22 cellular contexts compared by ENCODE assay signal in the genomic region with DNA sequence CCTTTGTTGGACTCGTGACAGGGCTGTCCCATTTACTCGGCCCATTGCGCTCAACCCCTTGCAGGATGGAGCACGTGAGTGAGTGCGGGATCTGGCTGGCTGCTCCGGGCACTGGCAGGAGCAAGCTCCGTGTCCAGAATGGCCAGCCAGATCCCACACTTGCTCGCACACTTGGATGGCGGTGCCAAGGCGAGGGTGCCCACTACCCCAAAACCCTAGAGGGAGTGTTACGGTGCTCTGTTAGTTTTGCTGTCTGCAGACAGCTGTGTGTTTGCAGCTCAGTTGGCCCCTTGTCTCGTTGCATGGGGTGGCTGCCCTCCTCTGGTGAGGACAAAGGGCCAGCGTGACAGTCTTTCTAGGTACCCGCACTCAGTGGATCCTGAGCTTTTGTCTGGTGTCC. TPM values are rescaled to one million over a fixed set of nuclear protein-coding genes. Genes with fewer than 3 reads are reported as not detected.
DNase-seq lines count a peak whose midpoint lies in the region; ATAC-seq, FAIRE-seq and TF ChIP-seq lines count a peak whose summit lies in the region.
"Had no signal": no experiment of that assay in that cellular context is flagged by ENCODE, and none has a peak within 500 bp of the region (broad histone marks: within the 10 kb centered on the region; RNA-seq: fewer than 3 reads in every experiment).

No MANE protein-coding gene starts in this region.

- H3K23me2 ChIP-seq in H1 (ENCODE audit: low read depth, low read length) = no peaks in the 10 kb centered on the region

- H2AFZ ChIP-seq in K562 (ENCODE audit: low read depth, low read length) = no peak overlapping the region
- no peak overlapping the region for H2AFZ ChIP-seq in H1 (ENCODE audit: low read length)
- H2AFZ ChIP-seq in trophoblast cell (ENCODE audit: insufficient read depth, low read length, poor library complexity) = no peak overlapping the region
- H2AFZ ChIP-seq in SK-N-SH (ENCODE audit: low read depth) = no peak overlapping the region

- TF ChIP-seq CTCF in K562 (IDR thresholded peaks at IDR 0.05 in 2 of 3, conservative IDR thresholded peaks at IDR 0.05 in 1 of 3; ENCODE audit: insufficient read depth in 2 of 3, low read depth in 1 of 3, low read length in 3 of 3) = no peak
- TF ChIP-seq CTCF in H1 (IDR thresholded peaks at IDR 0.05; ENCODE audit: control extremely low read depth in 1 of 3, insufficient read depth in 1 of 3, low read depth in 1 of 3, low read length in 3 of 3) = no peak
- no peak for TF ChIP-seq CTCF in SK-N-SH (IDR thresholded peaks at IDR 0.05)

- peaks cover 17 to 41% of the 10 kb centered on the region in 2 experiments for H3K27me3 ChIP-seq in K562 (ENCODE audit: control insufficient read depth in 2 of 2, insufficient read depth in 2 of 2, low read length in 2 of 2)
- H3K27me3 ChIP-seq in H1 (replicated peaks in 1 of 4; ENCODE audit: control insufficient read depth in 3 of 4, extremely low read depth in 1 of 4, insufficient read depth in 3 of 4, low read length in 3 of 4) = no peaks in the 10 kb centered on the region
- no peaks in the 10 kb centered on the region for H3K27me3 ChIP-seq in trophoblast cell (ENCODE audit: insufficient read depth, low read length)
- no peaks in the 10 kb centered on the region for H3K27me3 ChIP-seq in SK-N-SH (ENCODE audit: insufficient read depth)
- H3K27me3 ChIP-seq: BE2C, BLaER1 had no signal

- CTCF ChIA-PET in K562 (lab: Yijun Ruan, JAX; ENCODE audit: low intra/inter-chr PET ratio) = no interaction called here
- CTCF ChIA-PET in H1 (lab: Charles Lee; ENCODE audit: partially characterized antibody) = no interaction called here
- CTCF ChIA-PET in SK-N-SH (lab: Yijun Ruan, JAX) = interaction anchor here (1.7 kb wide), 1 partner anchor 10 kb away, joined by 5 read pairs; no protein-coding TSS in a partner anchor

- H3K9me3 ChIP-seq in K562 (replicated peaks; ENCODE audit: control insufficient read depth, insufficient read depth, low read depth, low read length) (no peaks in the 10 kb centered on the region), H1 (ENCODE audit: insufficient read depth in 2 of 2, low read depth in 1 of 2, low read length in 1 of 2) (peaks cover 0 to 3% of the 10 kb centered on the region in 2 experiments; a peak in 1 of 4 replicates), trophoblast cell (ENCODE audit: insufficient read depth, low read depth, low read length) (peaks cover 3% of the 10 kb centered on the region), SK-N-SH (no peaks in the 10 kb centered on the region)
- H3K9me3 ChIP-seq: BE2C had no signal

- H3K4ac ChIP-seq in H1 (replicated peaks; ENCODE audit: insufficient read length, low read depth, low read length) = no peak overlapping the region
- no peak overlapping the region for H3K4ac ChIP-seq in trophoblast cell (ENCODE audit: low read depth, low read length)

- H2BK5ac ChIP-seq in H1 (ENCODE audit: low read depth, low read length) = no peak overlapping the region
- H2BK5ac ChIP-seq in trophoblast cell (ENCODE audit: low read depth, low read length, poor library complexity) = no peak overlapping the region

- H3K9me2 ChIP-seq in SK-N-SH = no peaks in the 10 kb centered on the region

- no peaks in the 10 kb centered on the region for H3K79me2 ChIP-seq in K562 (ENCODE audit: control insufficient read depth, insufficient read depth, low read length)
- H3K79me2 ChIP-seq in H1 (ENCODE audit: control insufficient read depth in 1 of 2, insufficient read depth in 2 of 2, low read length in 2 of 2) = no peaks in the 10 kb centered on the region
- no peaks in the 10 kb centered on the region for H3K79me2 ChIP-seq in trophoblast cell (ENCODE audit: control insufficient read depth, insufficient read depth, low read length, poor library complexity)
- no peaks in the 10 kb centered on the region for H3K79me2 ChIP-seq in SK-N-SH (ENCODE audit: insufficient read depth)

- no peak overlapping the region for H3K56ac ChIP-seq in H1 (replicated peaks; ENCODE audit: insufficient read length, low read depth, low read length)

- H2BK12ac ChIP-seq in H1 (ENCODE audit: low read depth, low read length) = no peak overlapping the region
- H2BK12ac ChIP-seq in trophoblast cell (ENCODE audit: low read length) = no peak overlapping the region

- intact Hi-C loops in K562 (cut with micrococcal nuclease) = loop anchor here (10.0 kb wide), 1 partner anchor 104 kb away; a partner anchor contains a TSS

- H3K4me3 ChIP-seq in K562 = no peak overlapping the region
- H3K4me3 ChIP-seq in H1 (ENCODE audit: extremely low read depth in 1 of 4, insufficient read depth in 2 of 4, low read depth in 3 of 4, low read length in 4 of 4) = no peak overlapping the region
- H3K4me3 ChIP-seq in trophoblast cell (ENCODE audit: low read depth, low read length) = peak overlapping the region; percentile 7
- no peak overlapping the region for H3K4me3 ChIP-seq in SK-N-SH (ENCODE audit: low read depth in 2 of 2, low read length in 1 of 2)
- H3K4me3 ChIP-seq: BLaER1 had no signal

- no peak overlapping the region for H2BK20ac ChIP-seq in H1 (ENCODE audit: low read length)

- H4K8ac ChIP-seq in H1 (ENCODE audit: extremely low read depth, insufficient read depth, low read length) = 0 out of 2 replicates have a peak overlapping the region, but pooled peaks have one; percentile 51
- no peak overlapping the region for H4K8ac ChIP-seq in trophoblast cell (ENCODE audit: low read depth, low read length)

- H3K36me3 ChIP-seq in K562 (ENCODE audit: control insufficient read depth, insufficient read depth, low read length) (no peaks in the 10 kb centered on the region), H1 (ENCODE audit: control insufficient read depth in 2 of 4, insufficient read depth in 4 of 4, low read length in 3 of 4) (no peaks in the 10 kb centered on the region), trophoblast cell (ENCODE audit: control insufficient read depth in 1 of 2, insufficient read depth in 2 of 2, low read length in 2 of 2) (no peaks in the 10 kb centered on the region), SK-N-SH (replicated peaks in 1 of 2; ENCODE audit: control insufficient read depth in 1 of 2, insufficient read depth in 2 of 2, low read length in 1 of 2) (no peaks in the 10 kb centered on the region)
- H3K36me3 ChIP-seq: BE2C, BLaER1 had no signal

- BruUV-seq in K562 (replicated peaks; lab: Mats Ljungman, UMichigan) = no TSS peak

- FAIRE-seq in K562 (lab: Jason Lieb, UNC) (no peak), H1 (lab: Jason Lieb, UNC) (no peak)
- FAIRE-seq: A204.1, G401.6, GM12891, GM19239 had no signal

- H4K91ac ChIP-seq in H1 (replicated peaks; ENCODE audit: insufficient read length, low read length) (no peak overlapping the region), trophoblast cell (ENCODE audit: low read depth, low read length) (no peak overlapping the region)

- no peak for TF ChIP-seq EP300 in K562 (IDR thresholded peaks at IDR 0.05; ENCODE audit: low read length)
- no peak for TF ChIP-seq EP300 in H1 (IDR thresholded peaks at IDR 0.05; ENCODE audit: borderline replicate concordance in 1 of 2, low read depth in 2 of 2, low read length in 2 of 2)
- TF ChIP-seq EP300 in SK-N-SH (IDR thresholded peaks at IDR 0.05; ENCODE audit: borderline replicate concordance in 1 of 2, low read depth in 1 of 2, low read length in 1 of 2) = no peak

- no peaks in the 10 kb centered on the region for H3K9me1 ChIP-seq in K562 (ENCODE audit: control insufficient read depth, insufficient read depth, low read length)

- no peak for ATAC-seq in K562

- H3K27ac ChIP-seq in K562 (ENCODE audit: extremely low read depth, low read depth, low read length) = no peak overlapping the region
- no peak overlapping the region for H3K27ac ChIP-seq in H1 (ENCODE audit: low read depth, low read length)
- H3K27ac ChIP-seq in trophoblast cell (ENCODE audit: low read depth, low read length) = no peak overlapping the region
- no peak overlapping the region for H3K27ac ChIP-seq in SK-N-SH (ENCODE audit: low read depth in 2 of 2, low read length in 1 of 2)
- H3K27ac ChIP-seq: BLaER1 had no signal

- no peak overlapping the region for H4K12ac ChIP-seq in trophoblast cell (ENCODE audit: low read depth, low read length)

- H3K23ac ChIP-seq in H1 (ENCODE audit: insufficient read length) (no peak overlapping the region), trophoblast cell (ENCODE audit: low read length) (no peak overlapping the region)

- H4K5ac ChIP-seq in H1 (ENCODE audit: insufficient read length, low read depth, low read length) = no peak overlapping the region

- no peak overlapping the region for H3K18ac ChIP-seq in H1 (ENCODE audit: extremely low read depth, low read length)
- no peak overlapping the region for H3K18ac ChIP-seq in trophoblast cell (ENCODE audit: low read length)

- in situ Hi-C loops in K562 (cut with MboI) = no loop called here

- H3K79me1 ChIP-seq in H1 (ENCODE audit: low read depth, low read length) = no peaks in the 10 kb centered on the region
- H3K79me1 ChIP-seq in trophoblast cell (ENCODE audit: low read length) = no peaks in the 10 kb centered on the region

- H2AK5ac ChIP-seq in H1 (ENCODE audit: low read depth, low read length) (no peak overlapping the region), trophoblast cell (ENCODE audit: low read length) (no peak overlapping the region)

- H3F3A ChIP-seq in SK-N-SH (replicated peaks; ENCODE audit: insufficient read depth) = no peaks in the 10 kb centered on the region

- no peak for DNase-seq in K562 (ENCODE audit: extremely low read depth in 1 of 4, low spot score in 3 of 4)
- no peak for DNase-seq in H1 (ENCODE audit: low read depth in 1 of 2, low spot score in 2 of 2)
- DNase-seq in trophoblast cell = no peak
- no peak for DNase-seq in DMS 273 treated with DMSO at 0.1 percent for 48 hours (lab: John Stamatoyannopoulos, UW)
- no peak for DNase-seq in SK-N-SH
- no peak for DNase-seq in NCI-H69 (lab: John Stamatoyannopoulos, UW)
- DNase-seq in stimulated activated CD4-positive, alpha-beta T cell treated with anti-CD3 and anti-CD28 coated beads, Interleukin-4, amount 100 ng/mL, for 4 hours = no peak
- DNase-seq: 8988T; ACHN; BE2C; C1 segment of cervical spinal cord; CD4-positive, alpha-beta memory T cell; CD4-positive, CD25-positive, alpha-beta regulatory T cell; CD8-positive, alpha-beta memory T cell; COR-L47; DMS79 treated with DMSO at 0.1 percent for 48 hours; GF-D8 had no signal

- POLR2A ChIA-PET in K562 (lab: Yijun Ruan, JAX) (no interaction called here), H1 (lab: Charles Lee; ENCODE audit: partially characterized antibody) (no interaction called here), SK-N-SH (lab: Yijun Ruan, JAX) (interaction anchor here (0.6 kb wide), 1 partner anchor 92 kb away, joined by 3 read pairs; no protein-coding TSS in a partner anchor)

- H2BK15ac ChIP-seq in H1 (ENCODE audit: low read length) = no peak overlapping the region

- H3K9ac ChIP-seq in K562 (ENCODE audit: insufficient read depth in 1 of 2, low read depth in 2 of 2, low read length in 2 of 2) (peak overlapping the region in 1 of 2 experiments; percentile 61; a peak in 1 of 4 replicates), H1 (replicated peaks in 1 of 4; ENCODE audit: extremely low read depth in 1 of 4, low read depth in 3 of 4, low read length in 3 of 4) (no peak overlapping the region), trophoblast cell (ENCODE audit: low read length) (no peak overlapping the region), SK-N-SH (no peak overlapping the region)
- H3K9ac ChIP-seq: BLaER1 had no signal

- no peak for TF ChIP-seq RAD21 in K562 (CRISPR knock-in tag; conservative IDR thresholded peaks at IDR 0.05 in 1 of 2, IDR thresholded peaks at IDR 0.05 in 1 of 2)
- no peak for TF ChIP-seq RAD21 in H1 (IDR thresholded peaks at IDR 0.05 in 1 of 2, conservative IDR thresholded peaks at IDR 0.05 in 1 of 2; ENCODE audit: low read depth in 2 of 2, low read length in 2 of 2)
- TF ChIP-seq RAD21 in SK-N-SH (IDR thresholded peaks at IDR 0.05; ENCODE audit: low read length) = no peak

- H3K4me2 ChIP-seq in K562 (ENCODE audit: insufficient read depth, low read length) = no peak overlapping the region
- H3K4me2 ChIP-seq in H1 (ENCODE audit: insufficient read depth in 1 of 2, low read depth in 2 of 2, low read length in 2 of 2) = no peak overlapping the region
- no peak overlapping the region for H3K4me2 ChIP-seq in trophoblast cell (ENCODE audit: low read length)
- H3K4me2 ChIP-seq in SK-N-SH = no peak overlapping the region
- H3K4me2 ChIP-seq: BLaER1 had no signal

- H3K14ac ChIP-seq in H1 (ENCODE audit: insufficient read length) (no peak overlapping the region), trophoblast cell (ENCODE audit: low read length) (no peak overlapping the region)

- WGBS in K562 (ENCODE audit: insufficient coverage, low coverage, missing lambda C conversion rate) = 1% methylated on average over 14 of the region's 14 CpGs
- 89% methylated on average over 14 of the region's 14 CpGs; no CpG with 5 or more reads in 1 of the 2 experiments for WGBS in H1 (ENCODE audit: extremely low coverage in 1 of 2, insufficient coverage in 1 of 2, insufficient read length in 1 of 2, insufficient replicate concordance in 2 of 2, low coverage in 1 of 2, low lambda C conversion rate in 2 of 2, missing lambda C conversion rate in 1 of 2), 2 experiments
- WGBS in trophoblast cell (ENCODE audit: extremely low coverage, insufficient coverage, insufficient read length) = no CpG with 5 or more reads among the region's 14 CpGs
- 71% methylated on average over 11 of the region's 14 CpGs for WGBS in SK-N-SH (ENCODE audit: low lambda C conversion rate)

- H2BK120ac ChIP-seq in H1 (replicated peaks; ENCODE audit: low read depth, low read length) (no peak overlapping the region), trophoblast cell (ENCODE audit: insufficient read depth, low read length, poor library complexity) (no peak overlapping the region)

- TF ChIP-seq POLR2A in K562 (conservative IDR thresholded peaks at IDR 0.05) (no peak), H1 (IDR thresholded peaks at IDR 0.05; ENCODE audit: control extremely low read depth in 1 of 2, low read depth in 2 of 2, low read length in 2 of 2) (no peak)

- H3K4me1 ChIP-seq in K562 (replicated peaks in 1 of 2; ENCODE audit: control insufficient read depth in 2 of 2, insufficient read depth in 2 of 2, low read length in 2 of 2) (peaks cover 0 to 4% of the 10 kb centered on the region in 2 experiments; a peak in 2 of 5 replicates), H1 (replicated peaks in 1 of 4; ENCODE audit: control insufficient read depth in 3 of 4, insufficient read depth in 4 of 4, low read length in 3 of 4) (no peaks in the 10 kb centered on the region; a peak in 1 of 7 replicates), trophoblast cell (ENCODE audit: control insufficient read depth in 1 of 2, insufficient read depth in 2 of 2, low read length in 2 of 2) (no peaks in the 10 kb centered on the region), SK-N-SH (ENCODE audit: control insufficient read depth in 1 of 2, insufficient read depth in 2 of 2, low read depth in 1 of 2, low read length in 1 of 2) (no peaks in the 10 kb centered on the region)
- H3K4me1 ChIP-seq: BE2C, BLaER1 had no signal

- H4K20me1 ChIP-seq in K562 (replicated peaks; ENCODE audit: control insufficient read depth, insufficient read depth, low read length) (no peaks in the 10 kb centered on the region), H1 (replicated peaks in 1 of 2; ENCODE audit: control insufficient read depth in 1 of 2, insufficient read depth in 2 of 2, low read length in 2 of 2) (no peaks in the 10 kb centered on the region), SK-N-SH (ENCODE audit: insufficient read depth) (no peaks in the 10 kb centered on the region)
- H4K20me1 ChIP-seq: BLaER1 had no signal

RNA-seq across cellular contexts. Expression of a gene that starts 34.2 kb away (rescaled TPM):
- total RNA-seq in K562 (2011; cell fraction: chromatin; rRNA removed; ENCODE audit: low replicate concordance) = 4.8 and 7.6 TPM in 2 replicates
- total RNA-seq in K562 (2011; cell fraction: nucleolus; rRNA removed) = 4.8 and 5.1 TPM in 2 replicates
- 5.8 and 8.5 TPM in 2 replicates for total RNA-seq in K562 (2011; cell fraction: nucleoplasm; rRNA removed)
- total RNA-seq in K562 (2014; rRNA removed) = 2.7 and 3.2 TPM in 2 replicates
- total RNA-seq in K562 (2014; rRNA removed; fragmentation: Illumina TruSeq; extraction: Trizol) = 4.1 and 4.3 TPM in 2 replicates
- 3.7 and 4.3 TPM in 2 replicates for total RNA-seq in K562 (2015; rRNA removed; fragmentation: Illumina TruSeq; extraction: Trizol)
- total RNA-seq in K562 (2021) = 1.9 and 3.5 TPM in 2 replicates
- polyA plus RNA-seq in K562 (2011; rRNA removed) = 5.5 and 5.9 TPM in 2 replicates
- polyA plus RNA-seq in K562 (2011; cell fraction: cytosol; rRNA removed) = 4.7 and 4.9 TPM in 2 replicates
- 2.3 and 3.1 TPM in 2 replicates for polyA plus RNA-seq in K562 (2011; cell fraction: nucleus; rRNA removed)
- 2.6 and 6.6 TPM in 2 replicates for polyA plus RNA-seq in K562 (2012)
- polyA plus RNA-seq in K562 (2014; fragmentation: Illumina TruSeq; extraction: Trizol) = 4.1 and 4.2 TPM in 2 replicates
- polyA plus RNA-seq in K562 (2014; fragmentation: Nextera tagmentation; extraction: Ambion mirVana) = 1 to 10 TPM; 6.1 to 6.5 TPM
- polyA plus RNA-seq in K562 (2014; rRNA removed) = 3.2 and 3.7 TPM in 2 replicates
- 1.4 and 1.7 TPM in 2 replicates for polyA minus RNA-seq in K562 (2011; rRNA and poly(A)+ RNA removed)
- 1.3 and 1.7 TPM in 2 replicates for polyA minus RNA-seq in K562 (2011; cell fraction: cytosol; rRNA and poly(A)+ RNA removed)
- 1.3 and 2.7 TPM in 2 replicates for polyA minus RNA-seq in K562 (2011; cell fraction: nucleus; rRNA and poly(A)+ RNA removed)
- total RNA-seq in H1 (2021; fragmentation: NEBNext Ultra II Directional; extraction: Animal tissue kit (Norgen Biotek cat#: 25700)) = 1.9 TPM in 2 replicates
- 1.9 and 2.5 TPM in 2 replicates for polyA plus RNA-seq in H1 (2011; rRNA removed)
- polyA plus RNA-seq in H1 (2011; cell fraction: cytosol; rRNA removed) = 1.8 TPM
- 2.7 TPM for polyA plus RNA-seq in H1 (2011; cell fraction: nucleus; rRNA removed)
- 0.97 to 1.6 TPM (median 1.3 TPM) in 4 replicates for polyA plus RNA-seq in H1 (2012, experiment 1 of 2)
- polyA plus RNA-seq in H1 (2012, experiment 2 of 2) = 1.8 TPM
- 1.6 TPM for polyA plus RNA-seq in H1 (2013, experiment 1 of 2)
- 1.4 TPM for polyA plus RNA-seq in H1 (2013, experiment 2 of 2)
- polyA minus RNA-seq in H1 (2011; rRNA and poly(A)+ RNA removed) = 0.57 and 3.0 TPM in 2 replicates
- polyA minus RNA-seq in H1 (2011; cell fraction: cytosol; rRNA and poly(A)+ RNA removed) = not detected
- polyA minus RNA-seq in H1 (2011; cell fraction: nucleus; rRNA and poly(A)+ RNA removed) = 3.3 TPM
- polyA plus RNA-seq in trophoblast cell (2013) = 1.5 and 1.8 TPM in 2 replicates
- polyA plus RNA-seq in SK-N-SH (2012; rRNA removed) = 2.7 and 5.7 TPM in 2 replicates
- 4.2 and 4.3 TPM in 2 replicates for polyA plus RNA-seq in SK-N-SH (2012; cell fraction: cytosol; rRNA removed)
- polyA plus RNA-seq in SK-N-SH (2012; cell fraction: nucleus; rRNA removed) = 5.0 and 6.6 TPM in 2 replicates
